ENCODE assay signal across 21 cellular contexts in genomic region chr13:61874970-61875579, GRCh38.
DNase-seq lines count a peak whose midpoint lies in the region; FAIRE-seq lines count a peak whose summit lies in the region.
"Had no signal": no experiment of that assay in that cellular context is flagged by ENCODE, and none has a peak within 500 bp of the region (broad histone marks: within the 10 kb centered on the region; RNA-seq: fewer than 3 reads in every experiment).

No MANE protein-coding gene starts in this region.

- WGBS in mesendoderm (ENCODE audit: extremely low coverage, insufficient coverage, low lambda C conversion rate): no CpG with 5 or more reads among the region's 2 CpGs
- WGBS in small intestine, 3 donors: 50 to 72% (median 63%) methylated on average over 2 of the region's 2 CpGs

- H3K27me3 ChIP-seq in mesendoderm (ENCODE audit: insufficient read depth, low read length, poor library complexity) (no peaks in the 10 kb centered on the region), small intestine (ENCODE audit: control insufficient read depth in 2 of 2, insufficient read depth in 2 of 2, low read length in 2 of 2) (no peaks in the 10 kb centered on the region)
- H3K27me3 ChIP-seq: BLaER1 treated with 17β-estradiol and CSF1 and Interleukin-3, amounts not matched to agents 10 nM and 100 nM had no signal

- H3K56ac ChIP-seq in mesendoderm (ENCODE audit: low read length): no peak overlapping the region

- no peak overlapping the region for H4K8ac ChIP-seq in mesendoderm (ENCODE audit: low read depth, low read length)

- no peaks in the 10 kb centered on the region for H3K79me2 ChIP-seq in mesendoderm (ENCODE audit: control insufficient read depth, insufficient read depth, low read length)

- no peak overlapping the region for H2BK15ac ChIP-seq in mesendoderm (replicated peaks; ENCODE audit: low read depth)

- H3K4me1 ChIP-seq in mesendoderm (ENCODE audit: control insufficient read depth, low read depth, low read length) (no peaks in the 10 kb centered on the region), small intestine (ENCODE audit: control insufficient read depth in 2 of 2, insufficient read depth in 1 of 2, low read depth in 1 of 2, low read length in 1 of 2) (no peaks in the 10 kb centered on the region)
- H3K4me1 ChIP-seq: BLaER1 treated with 17β-estradiol and CSF1 and Interleukin-3, amounts not matched to agents 10 nM and 100 nM had no signal

- no peak overlapping the region for H4K5ac ChIP-seq in mesendoderm (ENCODE audit: low read length)

- H3K36me3 ChIP-seq in mesendoderm (ENCODE audit: control insufficient read depth, insufficient read depth, low read length) (no peaks in the 10 kb centered on the region), small intestine (ENCODE audit: control insufficient read depth in 2 of 2, insufficient read depth in 2 of 2, low read length in 2 of 2) (no peaks in the 10 kb centered on the region)
- H3K36me3 ChIP-seq: BLaER1 treated with 17β-estradiol and CSF1 and Interleukin-3, amounts not matched to agents 10 nM and 100 nM had no signal

- H3K9me3 ChIP-seq in small intestine (ENCODE audit: control insufficient read depth, low read depth): no peaks in the 10 kb centered on the region

- H3K4me3 ChIP-seq in mesendoderm (ENCODE audit: low read length) (no peak overlapping the region), small intestine (ENCODE audit: low read depth in 1 of 2, low read length in 2 of 2) (no peak overlapping the region)
- H3K4me3 ChIP-seq: BLaER1 treated with 17β-estradiol and CSF1 and Interleukin-3, amounts not matched to agents 10 nM and 100 nM had no signal

- no peak overlapping the region for H2BK5ac ChIP-seq in mesendoderm (ENCODE audit: low read length)

- H3K23ac ChIP-seq in mesendoderm (ENCODE audit: low read length): no peak overlapping the region

- H3K4ac ChIP-seq in mesendoderm (ENCODE audit: low read depth, low read length): no peak overlapping the region

- no peak for FAIRE-seq in small intestine (lab: Jason Lieb, UNC)
- FAIRE-seq: A204.1, D721Med, G401.6, GM12892 had no signal

- H3K79me1 ChIP-seq in mesendoderm (ENCODE audit: low read length): no peaks in the 10 kb centered on the region

- no peak overlapping the region for H2BK120ac ChIP-seq in mesendoderm (ENCODE audit: low read depth, low read length)

- peak; percentile 9 for DNase-seq in DMS 273 (lab: John Stamatoyannopoulos, UW; ENCODE audit: unreplicated experiment)
- no peak for DNase-seq in DMS 273 treated with DMSO at 0.1 percent for 48 hours (lab: John Stamatoyannopoulos, UW)
- peak; percentile 26 for DNase-seq in OCI-M1 (lab: John Stamatoyannopoulos, UW)
- DNase-seq in mesendoderm: peak; percentile 11
- peak; percentile 35 for DNase-seq in small intestine
- no peak for DNase-seq in cerebellum (ENCODE audit: low spot score)
- DNase-seq in H4 (ENCODE audit: low spot score): no peak
- no peak for DNase-seq in NCI-H1694 (lab: John Stamatoyannopoulos, UW)
- DNase-seq: CD4-positive, alpha-beta T cell; CD8-positive, alpha-beta memory T cell; DMS153; DND-41; GOT3; H7; HCEC 1CT had no signal

- no peak overlapping the region for H3K27ac ChIP-seq in mesendoderm (ENCODE audit: low read depth, low read length)
- no peak overlapping the region for H3K27ac ChIP-seq in small intestine (ENCODE audit: low read depth in 1 of 2, low read length in 1 of 2)
- H3K27ac ChIP-seq: 22Rv1; BLaER1 treated with 17β-estradiol and CSF1 and Interleukin-3, amounts not matched to agents 10 nM and 100 nM had no signal

- no peak overlapping the region for H3K18ac ChIP-seq in mesendoderm (ENCODE audit: low read length)

- no peak overlapping the region for H3K4me2 ChIP-seq in mesendoderm (ENCODE audit: low read length)
- H3K4me2 ChIP-seq: BLaER1 treated with 17β-estradiol and CSF1 and Interleukin-3, amounts not matched to agents 10 nM and 100 nM had no signal

- no peak overlapping the region for H2AK5ac ChIP-seq in mesendoderm (ENCODE audit: low read length)

- no peak overlapping the region for H3K9ac ChIP-seq in mesendoderm (ENCODE audit: low read length)
- H3K9ac ChIP-seq: BLaER1 treated with 17β-estradiol and CSF1 and Interleukin-3, amounts not matched to agents 10 nM and 100 nM had no signal

Comparison
In these comparisons a context has a peak if more than half of its experiments do, and no peak if none do; other contexts are left out.
1. DNase-seq: peak in DMS 273 (single experiment), OCI-M1 (single experiment), mesendoderm (single experiment) and small intestine (single experiment); none in DMS 273 treated with DMSO at 0.1 percent for 48 hours (single experiment), cerebellum (single experiment), H4 (single experiment) and NCI-H1694 (single experiment).